ENCODE assay signal across 13 cellular contexts in genomic region chr10:112959207-112959838, GRCh38. TPM values are rescaled to one million over a fixed set of nuclear protein-coding genes. Genes with fewer than 3 reads are reported as not detected.
A peak's percentile ranks its signal among the peaks of the same experiment; 100 is the strongest.
DNase-seq lines count a peak whose midpoint lies in the region; ATAC-seq and TF ChIP-seq lines count a peak whose summit lies in the region.
"Had no signal": no experiment of that assay in that cellular context is flagged by ENCODE, and none has a peak within 500 bp of the region (broad histone marks: within the 10 kb centered on the region; RNA-seq: fewer than 3 reads in every experiment).

No MANE protein-coding gene starts in this region.

- H3K9me3 ChIP-seq in smooth muscle cell (replicated peaks; ENCODE audit: low read depth) = no peaks in the 10 kb centered on the region
- H3K9me3 ChIP-seq: stomach had no signal

- H3K27me3 ChIP-seq in foreskin keratinocyte (no peaks in the 10 kb centered on the region), smooth muscle cell (ENCODE audit: low read depth) (no peaks in the 10 kb centered on the region)
- H3K27me3 ChIP-seq: stomach had no signal

- no peak for DNase-seq in HFFc6
- DNase-seq in SW480 (ENCODE audit: low spot score) = peak; percentile 41
- DNase-seq in foreskin keratinocyte = peak in 1 of 2 donors; percentile 71
- no peak for DNase-seq in smooth muscle cell (lab: John Stamatoyannopoulos, UW; ENCODE audit: unreplicated experiment)
- DNase-seq in retina = no peak
- no peak for DNase-seq in activated gamma-delta T cell treated with Interleukin-2 at 50 U/mL for 16 hours
- no peak for DNase-seq in NCI-H748 treated with DMSO at 0.1 percent for 48 hours (lab: John Stamatoyannopoulos, UW)
- DNase-seq: activated CD8-positive, alpha-beta memory T cell treated with anti-CD3 and anti-CD28 coated beads, Interleukin-2, amount 50 U/mL, for 48 hours; GF-D8; glutamatergic neuron; NCI-H82; stimulated activated CD4-positive, alpha-beta T cell treated with anti-CD3 and anti-CD28 coated beads, Interleukin-15, amount 100 ng/mL, for 24 hours; stomach had no signal

- H2AFZ ChIP-seq in smooth muscle cell (ENCODE audit: low read depth) = no peak overlapping the region

- H3K9me3 Mint-ChIP-seq in HFFc6 = no peaks in the 10 kb centered on the region

- TF ChIP-seq CTCF in HFFc6 (IDR thresholded peaks at IDR 0.05) (no peak), foreskin keratinocyte (conservative IDR thresholded peaks at IDR 0.05) (no peak), smooth muscle cell (IDR thresholded peaks at IDR 0.05; ENCODE audit: borderline replicate concordance, insufficient read depth, poor library complexity, severe bottlenecking) (no peak)

- H3K4me1 ChIP-seq in foreskin keratinocyte (peaks cover 49% of the 10 kb centered on the region), smooth muscle cell (ENCODE audit: low read depth) (peaks cover 89% of the 10 kb centered on the region)

- no peaks in the 10 kb centered on the region for H3K27me3 Mint-ChIP-seq in HFFc6 (ENCODE audit: insufficient read depth)

- peak overlapping the region; percentile 1 for H3K4me3 ChIP-seq in smooth muscle cell
- H3K4me3 ChIP-seq: stomach had no signal

- H3K36me3 Mint-ChIP-seq in HFFc6 (ENCODE audit: low read depth) = peaks cover 14% of the 10 kb centered on the region

- peaks cover 69% of the 10 kb centered on the region for H3K79me2 ChIP-seq in smooth muscle cell (ENCODE audit: low read depth)

- H3K27ac ChIP-seq in foreskin keratinocyte (peak overlapping the region; percentile 58), smooth muscle cell (ENCODE audit: low read depth) (peak overlapping the region; percentile 83)
- H3K27ac ChIP-seq: stomach had no signal

- no peaks in the 10 kb centered on the region for H3K36me3 ChIP-seq in smooth muscle cell (ENCODE audit: low read depth)

- H3K4me3 Mint-ChIP-seq in HFFc6 = peak overlapping the region; percentile 96

- peak overlapping the region; percentile 89 for H3K27ac Mint-ChIP-seq in HFFc6

- peaks cover 91% of the 10 kb centered on the region for H3K4me1 Mint-ChIP-seq in HFFc6 (ENCODE audit: low read depth)

- peak overlapping the region; percentile 45 for H3K9ac ChIP-seq in smooth muscle cell (ENCODE audit: low read depth)

- peaks cover 34% of the 10 kb centered on the region for H3F3A ChIP-seq in smooth muscle cell (ENCODE audit: low read depth)

- peak overlapping the region; percentile 98 for H3K4me2 ChIP-seq in smooth muscle cell

- 3% methylated on average over 6 of the region's 6 CpGs for WGBS in smooth muscle cell (ENCODE audit: low lambda C conversion rate)

- ATAC-seq in foreskin keratinocyte = peak; percentile 73

- H4K20me1 ChIP-seq in smooth muscle cell (ENCODE audit: low read depth) = peaks cover 49% of the 10 kb centered on the region

RNA-seq across cellular contexts. Expression of gene TCF7L2, which starts 9.3 kb away (rescaled TPM):
- 10 to 100 TPM; 14.6 to 18.1 (median 16.2) TPM for total RNA-seq in HFFc6 (2021; fragmentation: NEBNext Ultra II Directional; extraction: Animal tissue kit (Norgen Biotek cat#: 25700))
- 4.7 and 5.1 TPM in 2 replicates for total RNA-seq in foreskin keratinocyte
- polyA plus RNA-seq in foreskin keratinocyte = 2.4 and 2.6 TPM in 2 replicates
- total RNA-seq in smooth muscle cell = 9.1 and 14.6 TPM in 2 replicates
- polyA plus RNA-seq in smooth muscle cell = 17.7 and 21.6 TPM in 2 replicates
